ENCODE assay signal across 7 cellular contexts in genomic region chr1:9181990-9182783, GRCh38. TPM values are rescaled to one million over a fixed set of nuclear protein-coding genes. Genes with fewer than 3 reads are reported as not detected.
A peak's percentile ranks its signal among the peaks of the same experiment; 100 is the strongest.
DNase-seq lines count a peak whose midpoint lies in the region; ATAC-seq, FAIRE-seq and TF ChIP-seq lines count a peak whose summit lies in the region.

No MANE protein-coding gene starts in this region.

- H3K4me3 ChIP-seq in pancreas (peak overlapping the region; percentile 53 to 79 (median 64)), SJCRH30 (no peak overlapping the region)

- H3K4me1 ChIP-seq in pancreas (no peaks in the 10 kb centered on the region), SJCRH30 (no peaks in the 10 kb centered on the region)

- peaks cover 1% of the 10 kb centered on the region for H3K9me3 Mint-ChIP-seq in glutamatergic neuron (ENCODE audit: unreplicated experiment)

- intact Hi-C loops in pancreas (cut with DNase I): no loop called here

- TF ChIP-seq CTCF in GM12874 (IDR thresholded peaks at IDR 0.05; ENCODE audit: insufficient read depth, low read depth, low read length) (peak; percentile 59), glutamatergic neuron (IDR thresholded peaks at IDR 0.05; ENCODE audit: partially characterized antibody, unreplicated experiment) (no peak), pancreas (IDR thresholded peaks at IDR 0.05) (no peak)

- H3K27me3 ChIP-seq in pancreas: no peaks in the 10 kb centered on the region
- H3K27me3 ChIP-seq in SJCRH30: peaks cover 7% of the 10 kb centered on the region

- ATAC-seq in HG02759 (IDR thresholded peaks at IDR 0.05; ENCODE audit: unreplicated experiment): peak; percentile 51
- peak; percentile 79 to 85 (median 81) for ATAC-seq in pancreas

- H3K36me3 ChIP-seq in pancreas (no peaks in the 10 kb centered on the region), SJCRH30 (no peaks in the 10 kb centered on the region)

- no peaks in the 10 kb centered on the region for H3K36me3 Mint-ChIP-seq in glutamatergic neuron (ENCODE audit: unreplicated experiment)

- FAIRE-seq in pancreas (lab: Jason Lieb, UNC): no peak

- H3K27ac ChIP-seq in pancreas (peak overlapping the region; percentile 0 to 67 (median 54)), SJCRH30 (no peak overlapping the region)

- peaks cover 8% of the 10 kb centered on the region for H3K27me3 Mint-ChIP-seq in glutamatergic neuron (ENCODE audit: unreplicated experiment)

- H3K4me3 Mint-ChIP-seq in glutamatergic neuron (ENCODE audit: unreplicated experiment): peak overlapping the region; percentile 89

- no peaks in the 10 kb centered on the region for H3K4me1 Mint-ChIP-seq in glutamatergic neuron (ENCODE audit: low read depth, unreplicated experiment)

- H3K9me3 ChIP-seq in pancreas: no peaks in the 10 kb centered on the region
- no peaks in the 10 kb centered on the region for H3K9me3 ChIP-seq in SJCRH30 (replicated peaks)

- peak; percentile 69 for DNase-seq in activated CD8-positive, alpha-beta memory T cell treated with anti-CD3 and anti-CD28 coated beads, Interleukin-2, amount 50 U/mL, for 48 hours
- DNase-seq in glutamatergic neuron (peak; percentile 55), pancreas (peak; percentile 41 to 83 (median 58)), SJCRH30 (no peak)
- DNase-seq in activated effector memory CD4-positive, alpha-beta T cell treated with Interleukin-2 at 50 U/mL for 16 hours: no peak

- H3K27ac Mint-ChIP-seq in glutamatergic neuron (ENCODE audit: unreplicated experiment): no peak overlapping the region

- WGBS in pancreas, 2 donors: 3 to 4% methylated on average over 60 to 83 of the region's 83 CpGs

RNA-seq across cellular contexts. Expression of gene H6PD, which starts 52.4 kb away (rescaled TPM):
- total RNA-seq in glutamatergic neuron (ENCODE audit: unreplicated experiment) (5.0 TPM), pancreas (10 to 100 TPM; 14.2 to 34.2 (median 18.5) TPM)
- polyA plus RNA-seq in pancreas: 10 to 100 TPM in 1 of 2 donors, 1 to 10 TPM in 1; 8.7 to 13.4 TPM
- total RNA-seq in SJCRH30 (2014; rRNA removed; shearing (Covaris generic)): 5.9 and 7.0 TPM in 2 replicates

RNA-seq across cellular contexts. Expression of gene GPR157, which starts 53.3 kb away (rescaled TPM):
- total RNA-seq in glutamatergic neuron (ENCODE audit: unreplicated experiment) (0.76 TPM), pancreas (1 to 10 TPM; 3.5 to 6.2 (median 5.3) TPM)
- polyA plus RNA-seq in pancreas: 1 to 10 TPM; 2.1 to 2.6 TPM
- total RNA-seq in SJCRH30 (2014; rRNA removed; shearing (Covaris generic)): not detected in 2 replicates

Comparison
In these comparisons a context has a peak if more than half of its experiments do, and no peak if none do; other contexts are left out.
1. DNase-seq: peak in activated CD8-positive, alpha-beta memory T cell treated with anti-CD3 and anti-CD28 coated beads, Interleukin-2, amount 50 U/mL, for 48 hours (single experiment), glutamatergic neuron (single experiment) and pancreas (6 of 6); none in activated effector memory CD4-positive, alpha-beta T cell treated with Interleukin-2 at 50 U/mL for 16 hours (single experiment) and SJCRH30 (0 of 2).